In genomic region chr18:28576941-28577340, GRCh38 we compare ENCODE assay signal across 22 cellular contexts.
DNase-seq lines count a peak whose midpoint lies in the region; ATAC-seq, FAIRE-seq and TF ChIP-seq lines count a peak whose summit lies in the region.
"Had no signal": no experiment of that assay in that cellular context is flagged by ENCODE, and none has a peak within 500 bp of the region (broad histone marks: within the 10 kb centered on the region; RNA-seq: fewer than 3 reads in every experiment).

No MANE protein-coding gene starts in this region.

- POLR2A ChIA-PET in PC-3 (lab: Charles Lee; ENCODE audit: unreplicated experiment), result no interaction called here

- no peak overlapping the region for H3K9ac ChIP-seq in PC-3 (ENCODE audit: low read length)
- H3K9ac ChIP-seq: KMS-11 had no signal

- no peak overlapping the region for H3K27ac ChIP-seq in PC-3 (ENCODE audit: low read length)
- H3K27ac ChIP-seq in osteoblast (ENCODE audit: low read depth, low read length), result no peak overlapping the region
- H3K27ac ChIP-seq in pancreas, result no peak overlapping the region
- H3K27ac ChIP-seq: HL-60, KMS-11 had no signal

- TF ChIP-seq CTCF in PC-3 (conservative IDR thresholded peaks at IDR 0.05; ENCODE audit: low read depth, low read length) (peak; percentile 15; the same call in 1 of the 2 replicates), bronchial epithelial cell (IDR thresholded peaks at IDR 0.05; ENCODE audit: insufficient read depth, low read length, severe bottlenecking) (no peak), osteoblast (IDR thresholded peaks at IDR 0.05; ENCODE audit: extremely low read depth, low read depth, low read length) (no peak), pancreas (IDR thresholded peaks at IDR 0.05) (no peak)

- WGBS in pancreas, 2 donors, result 65 to 71% methylated on average over 3 of the region's 3 CpGs

- CTCF ChIA-PET in PC-3 (lab: Charles Lee), result no interaction called here

- H3K79me2 ChIP-seq in PC-3 (ENCODE audit: low read length) (no peaks in the 10 kb centered on the region), osteoblast (ENCODE audit: insufficient read depth, low read length) (no peaks in the 10 kb centered on the region)

- H3F3A ChIP-seq in PC-3 (ENCODE audit: low read length, unreplicated experiment), result no peaks in the 10 kb centered on the region

- FAIRE-seq in bronchial epithelial cell (lab: Jason Lieb, UNC) (no peak), pancreas (lab: Jason Lieb, UNC) (no peak)
- FAIRE-seq: GM12892, H54 had no signal

- H3K9me2 ChIP-seq in PC-3 (replicated peaks; ENCODE audit: low read length), result no peaks in the 10 kb centered on the region

- peak; percentile 8 for DNase-seq in HCEC 1CT
- peak; percentile 55 for DNase-seq in PC-3
- peak; percentile 17 for DNase-seq in bronchial epithelial cell (ENCODE audit: low read depth)
- peak; percentile 2 for DNase-seq in osteoblast (ENCODE audit: insufficient read length, low spot score, missing footprints)
- DNase-seq in pancreas, result no peak
- DNase-seq in GM19238 (ENCODE audit: insufficient read length, low spot score), result no peak
- DNase-seq: BE2C, DMS 273 treated with DMSO at 0.1 percent for 48 hours, DND-41, HFFc6, NCI-H1105, NCI-H146, NCI-H2029 treated with DMSO at 0.1 percent for 48 hours, NCI-H2171, NCI-H446, NCI-H526, Right ventricle myocardium superior had no signal

- ATAC-seq in PC-3, result peak; percentile 84
- ATAC-seq in HG02884 (IDR thresholded peaks at IDR 0.05; ENCODE audit: unreplicated experiment), result no peak
- no peak for ATAC-seq in pancreas

- no TSS peak for BruUV-seq in PC-3 (replicated peaks; lab: Mats Ljungman, UMichigan)

- H3K27me3 ChIP-seq in PC-3 (ENCODE audit: low read length) (no peaks in the 10 kb centered on the region), bronchial epithelial cell (ENCODE audit: control insufficient read depth, insufficient read depth, low read length) (no peaks in the 10 kb centered on the region), osteoblast (ENCODE audit: insufficient read depth, low read length) (no peaks in the 10 kb centered on the region), pancreas (no peaks in the 10 kb centered on the region)
- H3K27me3 ChIP-seq: BE2C had no signal

- intact Hi-C loops in PC-3 (cut with micrococcal nuclease), result no loop called here
- intact Hi-C loops in pancreas (cut with DNase I), result no loop called here

- no peak overlapping the region for H3K4me3 ChIP-seq in PC-3 (ENCODE audit: low read length)
- H3K4me3 ChIP-seq in bronchial epithelial cell (ENCODE audit: low read depth, low read length), result no peak overlapping the region
- no peak overlapping the region for H3K4me3 ChIP-seq in osteoblast (ENCODE audit: insufficient read depth, low read length)
- no peak overlapping the region for H3K4me3 ChIP-seq in pancreas

- H4K20me1 ChIP-seq in PC-3 (ENCODE audit: low read length), result no peaks in the 10 kb centered on the region
- H4K20me1 ChIP-seq in osteoblast (ENCODE audit: insufficient read depth, low read length), result no peaks in the 10 kb centered on the region

- no peaks in the 10 kb centered on the region for H3K9me3 ChIP-seq in PC-3 (ENCODE audit: low read length)
- H3K9me3 ChIP-seq in osteoblast (ENCODE audit: low read depth, low read length), result no peaks in the 10 kb centered on the region
- H3K9me3 ChIP-seq in pancreas, result no peaks in the 10 kb centered on the region
- H3K9me3 ChIP-seq: BE2C had no signal

- H3K36me3 ChIP-seq in PC-3 (ENCODE audit: low read depth, low read length) (no peaks in the 10 kb centered on the region), bronchial epithelial cell (ENCODE audit: control insufficient read depth, insufficient read depth, low read length) (no peaks in the 10 kb centered on the region), osteoblast (ENCODE audit: insufficient read depth, low read length) (no peaks in the 10 kb centered on the region), pancreas (no peaks in the 10 kb centered on the region)
- H3K36me3 ChIP-seq: BE2C had no signal

- H3K4me1 ChIP-seq in PC-3 (ENCODE audit: insufficient read depth, low read length) (peaks cover 4% of the 10 kb centered on the region; the same call in 1 of the 2 replicates), osteoblast (ENCODE audit: insufficient read depth, low read length) (no peaks in the 10 kb centered on the region), pancreas (no peaks in the 10 kb centered on the region)
- H3K4me1 ChIP-seq: BE2C had no signal

- no peak overlapping the region for H3K4me2 ChIP-seq in PC-3 (ENCODE audit: low read length)
- H3K4me2 ChIP-seq in osteoblast (ENCODE audit: insufficient read depth, low read length), result no peak overlapping the region
- H3K4me2 ChIP-seq: KMS-11 had no signal

- H2AFZ ChIP-seq in PC-3 (ENCODE audit: low read length) (no peak overlapping the region), osteoblast (ENCODE audit: low read length) (no peak overlapping the region)

Comparison
In these comparisons a context has a peak if more than half of its experiments do, and no peak if none do; other contexts are left out.
1. DNase-seq: peak in HCEC 1CT (single experiment), PC-3 (single experiment), bronchial epithelial cell (single experiment) and osteoblast (single experiment); none in pancreas (0 of 6) and GM19238 (single experiment).